Comparison of ENCODE assay signal across 9 cellular contexts in the genomic region with DNA sequence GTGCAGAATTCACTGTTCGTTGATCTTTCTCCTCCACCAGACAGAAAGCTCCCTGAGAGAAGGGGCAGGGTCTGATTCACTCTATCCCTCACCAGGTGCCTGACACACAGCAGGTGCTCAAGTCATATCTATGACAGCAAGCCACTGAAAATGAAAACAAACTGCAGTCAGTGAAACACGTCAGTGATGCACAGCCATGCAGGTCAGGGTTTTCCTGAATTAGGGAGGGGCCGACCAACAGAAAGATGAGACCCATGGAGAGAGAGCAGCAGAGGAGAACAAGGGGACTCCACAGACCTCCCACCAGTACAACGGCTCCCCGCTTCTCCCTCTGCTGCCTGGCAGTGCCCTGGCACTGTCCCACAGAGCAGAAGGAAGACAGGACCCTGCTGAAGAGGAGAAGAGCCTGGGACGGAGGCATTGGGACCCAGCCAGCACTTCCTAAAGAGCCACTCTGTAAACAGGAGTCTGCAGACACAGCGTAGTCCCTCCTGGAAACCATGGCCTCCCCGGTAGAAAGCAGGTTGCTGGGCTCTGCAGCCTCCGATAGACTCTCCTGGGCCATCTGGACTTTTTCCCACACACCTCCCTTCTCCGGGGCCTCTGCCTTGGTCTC. TPM values are rescaled to one million over a fixed set of nuclear protein-coding genes. Genes with fewer than 3 reads are reported as not detected.
DNase-seq lines count a peak whose midpoint lies in the region; ATAC-seq lines count a peak whose summit lies in the region.
"Had no signal": no experiment of that assay in that cellular context is flagged by ENCODE, and none has a peak within 500 bp of the region (broad histone marks: within the 10 kb centered on the region; RNA-seq: fewer than 3 reads in every experiment).

No MANE protein-coding gene starts in this region.

- no peaks in the 10 kb centered on the region for H3K9me3 Mint-ChIP-seq in activated CD4-positive, alpha-beta T cell treated with anti-CD3 and anti-CD28 coated beads, Interleukin-2, amount 10 ng/mL, durations not matched to agents 24 days and 14 days

- peak in 1 of 2 donors; percentile 7 for ATAC-seq in left cardiac atrium

- H3K27me3 Mint-ChIP-seq in activated CD4-positive, alpha-beta T cell treated with anti-CD3 and anti-CD28 coated beads, Interleukin-2, amount 10 ng/mL, durations not matched to agents 24 days and 14 days: no peaks in the 10 kb centered on the region

- intact Hi-C loops in activated CD4-positive, alpha-beta T cell treated with anti-CD3 and anti-CD28 coated beads, Interleukin-2, amount 10 ng/mL, durations not matched to agents 24 days and 14 days (cut with micrococcal nuclease): loop anchor here (1.0 kb wide), 1 partner anchor 8 kb away; no protein-coding TSS in a partner anchor
- intact Hi-C loops in left cardiac atrium (cut with DNase I): no loop called here

- DNase-seq in activated CD4-positive, alpha-beta T cell treated with anti-CD3 and anti-CD28 coated beads, Interleukin-2, amount 10 ng/mL, durations not matched to agents 24 days and 14 days: no peak
- no peak for DNase-seq in activated CD4-positive, alpha-beta T cell treated with anti-CD3 and anti-CD28 coated beads, Interleukin-2, amount 50 U/mL, for 1 hour
- peak; percentile 87 for DNase-seq in NCI-H748 (lab: John Stamatoyannopoulos, UW; ENCODE audit: unreplicated experiment)
- DNase-seq in left cardiac atrium: peak; percentile 19
- DNase-seq in superior temporal gyrus (ENCODE audit: extremely low spot score): peak; percentile 65
- DNase-seq in foreskin melanocyte: no peak
- no peak for DNase-seq in stimulated activated CD4-positive, alpha-beta T cell treated with anti-CD3 and anti-CD28 coated beads, Interleukin-12 subunit alpha, Interleukin-12 subunit beta, amount 100 ng/mL, for 4 hours
- DNase-seq in stimulated activated naive CD4-positive, alpha-beta T cell treated with Interleukin-2 at 50 U/mL for 16 hours (lab: John Stamatoyannopoulos, UW): no peak
- DNase-seq: HCEC 1CT had no signal

- H3K4me1 Mint-ChIP-seq in activated CD4-positive, alpha-beta T cell treated with anti-CD3 and anti-CD28 coated beads, Interleukin-2, amount 10 ng/mL, durations not matched to agents 24 days and 14 days: peaks cover 75% of the 10 kb centered on the region

- H3K36me3 Mint-ChIP-seq in activated CD4-positive, alpha-beta T cell treated with anti-CD3 and anti-CD28 coated beads, Interleukin-2, amount 10 ng/mL, durations not matched to agents 24 days and 14 days (ENCODE audit: low read depth): peaks cover 58% of the 10 kb centered on the region

- peak overlapping the region; percentile 44 for H3K4me3 Mint-ChIP-seq in activated CD4-positive, alpha-beta T cell treated with anti-CD3 and anti-CD28 coated beads, Interleukin-2, amount 10 ng/mL, durations not matched to agents 24 days and 14 days

- peak overlapping the region; percentile 74 for H3K27ac Mint-ChIP-seq in activated CD4-positive, alpha-beta T cell treated with anti-CD3 and anti-CD28 coated beads, Interleukin-2, amount 10 ng/mL, durations not matched to agents 24 days and 14 days

RNA-seq across cellular contexts. Expression of gene FAM53B, which starts 50.3 kb away (rescaled TPM):
- 20.9 and 21.8 TPM in 2 replicates for total RNA-seq in activated CD4-positive, alpha-beta T cell treated with anti-CD3 and anti-CD28 coated beads, Interleukin-2, amount 10 ng/mL, durations not matched to agents 24 days and 14 days
- 10 to 100 TPM; 23.3 to 31.4 TPM for total RNA-seq in left cardiac atrium

Comparison
In these comparisons a context has a peak if more than half of its experiments do, and no peak if none do; other contexts are left out.
1. DNase-seq: peak in NCI-H748 (single experiment), left cardiac atrium (single experiment) and superior temporal gyrus (single experiment); none in activated CD4-positive, alpha-beta T cell treated with anti-CD3 and anti-CD28 coated beads, Interleukin-2, amount 10 ng/mL, durations not matched to agents 24 days and 14 days (single experiment), activated CD4-positive, alpha-beta T cell treated with anti-CD3 and anti-CD28 coated beads, Interleukin-2, amount 50 U/mL, for 1 hour (single experiment), foreskin melanocyte (single experiment), stimulated activated CD4-positive, alpha-beta T cell treated with anti-CD3 and anti-CD28 coated beads, Interleukin-12 subunit alpha, Interleukin-12 subunit beta, amount 100 ng/mL, for 4 hours (single experiment) and stimulated activated naive CD4-positive, alpha-beta T cell treated with Interleukin-2 at 50 U/mL for 16 hours (single experiment).